ENCODE assay signal across 1 cellular context in the genomic region with DNA sequence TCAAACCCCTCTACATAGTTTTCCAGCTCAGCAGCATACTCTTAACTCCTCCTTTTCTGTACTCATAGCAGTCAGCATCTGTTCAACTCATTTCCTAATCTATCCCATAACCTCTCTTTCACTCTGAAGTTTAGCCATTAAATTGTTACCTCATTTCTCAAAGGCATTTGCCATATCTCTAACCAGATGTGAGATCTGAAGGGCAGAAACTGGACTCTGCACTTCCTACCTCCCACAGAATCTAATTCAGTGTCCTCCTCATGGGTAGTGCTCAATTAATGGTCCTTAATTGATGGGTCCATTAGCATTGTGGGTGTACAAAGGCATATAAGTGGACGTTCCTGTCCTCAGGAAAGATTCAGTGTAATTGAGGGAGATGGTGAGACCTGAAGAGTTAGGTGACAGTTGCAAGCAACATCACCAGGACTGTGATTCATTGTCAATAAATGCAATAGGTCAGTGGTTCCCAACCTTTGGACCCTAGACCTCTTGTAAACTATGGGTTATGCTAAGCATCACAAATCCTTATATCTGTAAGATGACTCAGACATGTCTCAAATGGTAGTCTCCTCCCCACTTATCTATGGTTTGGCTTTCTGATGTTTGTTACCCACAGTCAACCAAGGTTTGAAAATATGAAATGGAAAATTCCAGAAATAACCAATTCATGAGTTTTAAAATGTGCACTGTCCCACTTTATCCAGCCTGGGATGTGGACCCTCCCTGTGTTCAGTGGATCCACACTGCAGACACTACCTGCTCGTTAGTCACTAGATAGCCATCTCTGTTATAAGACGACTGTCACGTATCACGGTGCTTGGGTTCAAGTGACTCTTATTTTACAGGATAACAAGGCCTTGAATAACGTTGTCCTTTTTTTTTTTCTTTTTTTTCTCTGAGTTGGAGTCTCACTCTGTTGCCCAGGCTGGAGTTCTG.
TF ChIP-seq lines count a peak whose summit lies in the region.

No MANE protein-coding gene starts in this region.

TF ChIP-seq in HepG2, 621 proteins besides CTCF, POLR2A, EP300 and RAD21 (continued from another document and continues in another):
- TF ChIP-seq, protein P1, sequence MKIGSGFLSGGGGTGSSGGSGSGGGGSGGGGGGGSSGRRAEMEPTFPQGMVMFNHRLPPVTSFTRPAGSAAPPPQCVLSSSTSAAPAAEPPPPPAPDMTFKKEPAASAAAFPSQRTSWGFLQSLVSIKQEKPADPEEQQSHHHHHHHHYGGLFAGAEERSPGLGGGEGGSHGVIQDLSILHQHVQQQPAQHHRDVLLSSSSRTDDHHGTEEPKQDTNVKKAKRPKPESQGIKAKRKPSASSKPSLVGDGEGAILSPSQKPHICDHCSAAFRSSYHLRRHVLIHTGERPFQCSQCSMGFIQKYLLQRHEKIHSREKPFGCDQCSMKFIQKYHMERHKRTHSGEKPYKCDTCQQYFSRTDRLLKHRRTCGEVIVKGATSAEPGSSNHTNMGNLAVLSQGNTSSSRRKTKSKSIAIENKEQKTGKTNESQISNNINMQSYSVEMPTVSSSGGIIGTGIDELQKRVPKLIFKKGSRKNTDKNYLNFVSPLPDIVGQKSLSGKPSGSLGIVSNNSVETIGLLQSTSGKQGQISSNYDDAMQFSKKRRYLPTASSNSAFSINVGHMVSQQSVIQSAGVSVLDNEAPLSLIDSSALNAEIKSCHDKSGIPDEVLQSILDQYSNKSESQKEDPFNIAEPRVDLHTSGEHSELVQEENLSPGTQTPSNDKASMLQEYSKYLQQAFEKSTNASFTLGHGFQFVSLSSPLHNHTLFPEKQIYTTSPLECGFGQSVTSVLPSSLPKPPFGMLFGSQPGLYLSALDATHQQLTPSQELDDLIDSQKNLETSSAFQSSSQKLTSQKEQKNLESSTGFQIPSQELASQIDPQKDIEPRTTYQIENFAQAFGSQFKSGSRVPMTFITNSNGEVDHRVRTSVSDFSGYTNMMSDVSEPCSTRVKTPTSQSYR (CRISPR knock-in tag; IDR thresholded peaks at IDR 0.05; ENCODE audit: borderline replicate concordance) = no peak
- TF ChIP-seq POLR2AphosphoS5 (IDR thresholded peaks at IDR 0.05; ENCODE audit: low read depth, low read length) = no peak
- no peak for TF ChIP-seq RORA (CRISPR knock-in tag; IDR thresholded peaks at IDR 0.05)
- TF ChIP-seq, protein P2, sequence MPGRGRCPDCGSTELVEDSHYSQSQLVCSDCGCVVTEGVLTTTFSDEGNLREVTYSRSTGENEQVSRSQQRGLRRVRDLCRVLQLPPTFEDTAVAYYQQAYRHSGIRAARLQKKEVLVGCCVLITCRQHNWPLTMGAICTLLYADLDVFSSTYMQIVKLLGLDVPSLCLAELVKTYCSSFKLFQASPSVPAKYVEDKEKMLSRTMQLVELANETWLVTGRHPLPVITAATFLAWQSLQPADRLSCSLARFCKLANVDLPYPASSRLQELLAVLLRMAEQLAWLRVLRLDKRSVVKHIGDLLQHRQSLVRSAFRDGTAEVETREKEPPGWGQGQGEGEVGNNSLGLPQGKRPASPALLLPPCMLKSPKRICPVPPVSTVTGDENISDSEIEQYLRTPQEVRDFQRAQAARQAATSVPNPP (CRISPR knock-in tag; IDR thresholded peaks at IDR 0.05) = no peak
- no peak; the same call in 1 of the 2 replicates for TF ChIP-seq MEIS2 (CRISPR knock-in tag; IDR thresholded peaks at IDR 0.05)
- TF ChIP-seq ZNF761 (CRISPR knock-in tag; conservative IDR thresholded peaks at IDR 0.05) = no peak
- TF ChIP-seq PAWR (CRISPR knock-in tag; IDR thresholded peaks at IDR 0.05; ENCODE audit: borderline replicate concordance) = no peak
- TF ChIP-seq, protein P3, sequence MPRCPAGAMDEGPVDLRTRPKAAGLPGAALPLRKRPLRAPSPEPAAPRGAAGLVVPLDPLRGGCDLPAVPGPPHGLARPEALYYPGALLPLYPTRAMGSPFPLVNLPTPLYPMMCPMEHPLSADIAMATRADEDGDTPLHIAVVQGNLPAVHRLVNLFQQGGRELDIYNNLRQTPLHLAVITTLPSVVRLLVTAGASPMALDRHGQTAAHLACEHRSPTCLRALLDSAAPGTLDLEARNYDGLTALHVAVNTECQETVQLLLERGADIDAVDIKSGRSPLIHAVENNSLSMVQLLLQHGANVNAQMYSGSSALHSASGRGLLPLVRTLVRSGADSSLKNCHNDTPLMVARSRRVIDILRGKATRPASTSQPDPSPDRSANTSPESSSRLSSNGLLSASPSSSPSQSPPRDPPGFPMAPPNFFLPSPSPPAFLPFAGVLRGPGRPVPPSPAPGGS (CRISPR knock-in tag; IDR thresholded peaks at IDR 0.05) = no peak
- TF ChIP-seq, protein P4, sequence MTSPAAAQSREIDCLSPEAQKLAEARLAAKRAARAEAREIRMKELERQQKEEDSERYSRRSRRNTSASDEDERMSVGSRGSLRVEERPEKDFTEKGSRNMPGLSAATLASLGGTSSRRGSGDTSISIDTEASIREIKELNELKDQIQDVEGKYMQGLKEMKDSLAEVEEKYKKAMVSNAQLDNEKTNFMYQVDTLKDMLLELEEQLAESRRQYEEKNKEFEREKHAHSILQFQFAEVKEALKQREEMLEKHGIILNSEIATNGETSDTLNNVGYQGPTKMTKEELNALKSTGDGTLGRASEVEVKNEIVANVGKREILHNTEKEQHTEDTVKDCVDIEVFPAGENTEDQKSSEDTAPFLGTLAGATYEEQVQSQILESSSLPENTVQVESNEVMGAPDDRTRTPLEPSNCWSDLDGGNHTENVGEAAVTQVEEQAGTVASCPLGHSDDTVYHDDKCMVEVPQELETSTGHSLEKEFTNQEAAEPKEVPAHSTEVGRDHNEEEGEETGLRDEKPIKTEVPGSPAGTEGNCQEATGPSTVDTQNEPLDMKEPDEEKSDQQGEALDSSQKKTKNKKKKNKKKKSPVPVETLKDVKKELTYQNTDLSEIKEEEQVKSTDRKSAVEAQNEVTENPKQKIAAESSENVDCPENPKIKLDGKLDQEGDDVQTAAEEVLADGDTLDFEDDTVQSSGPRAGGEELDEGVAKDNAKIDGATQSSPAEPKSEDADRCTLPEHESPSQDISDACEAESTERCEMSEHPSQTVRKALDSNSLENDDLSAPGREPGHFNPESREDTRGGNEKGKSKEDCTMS (CRISPR knock-in tag; conservative IDR thresholded peaks at IDR 0.05) = no peak
- TF ChIP-seq ZNF329 (CRISPR knock-in tag; IDR thresholded peaks at IDR 0.05; ENCODE audit: low read depth) = no peak
- TF ChIP-seq, protein P5, sequence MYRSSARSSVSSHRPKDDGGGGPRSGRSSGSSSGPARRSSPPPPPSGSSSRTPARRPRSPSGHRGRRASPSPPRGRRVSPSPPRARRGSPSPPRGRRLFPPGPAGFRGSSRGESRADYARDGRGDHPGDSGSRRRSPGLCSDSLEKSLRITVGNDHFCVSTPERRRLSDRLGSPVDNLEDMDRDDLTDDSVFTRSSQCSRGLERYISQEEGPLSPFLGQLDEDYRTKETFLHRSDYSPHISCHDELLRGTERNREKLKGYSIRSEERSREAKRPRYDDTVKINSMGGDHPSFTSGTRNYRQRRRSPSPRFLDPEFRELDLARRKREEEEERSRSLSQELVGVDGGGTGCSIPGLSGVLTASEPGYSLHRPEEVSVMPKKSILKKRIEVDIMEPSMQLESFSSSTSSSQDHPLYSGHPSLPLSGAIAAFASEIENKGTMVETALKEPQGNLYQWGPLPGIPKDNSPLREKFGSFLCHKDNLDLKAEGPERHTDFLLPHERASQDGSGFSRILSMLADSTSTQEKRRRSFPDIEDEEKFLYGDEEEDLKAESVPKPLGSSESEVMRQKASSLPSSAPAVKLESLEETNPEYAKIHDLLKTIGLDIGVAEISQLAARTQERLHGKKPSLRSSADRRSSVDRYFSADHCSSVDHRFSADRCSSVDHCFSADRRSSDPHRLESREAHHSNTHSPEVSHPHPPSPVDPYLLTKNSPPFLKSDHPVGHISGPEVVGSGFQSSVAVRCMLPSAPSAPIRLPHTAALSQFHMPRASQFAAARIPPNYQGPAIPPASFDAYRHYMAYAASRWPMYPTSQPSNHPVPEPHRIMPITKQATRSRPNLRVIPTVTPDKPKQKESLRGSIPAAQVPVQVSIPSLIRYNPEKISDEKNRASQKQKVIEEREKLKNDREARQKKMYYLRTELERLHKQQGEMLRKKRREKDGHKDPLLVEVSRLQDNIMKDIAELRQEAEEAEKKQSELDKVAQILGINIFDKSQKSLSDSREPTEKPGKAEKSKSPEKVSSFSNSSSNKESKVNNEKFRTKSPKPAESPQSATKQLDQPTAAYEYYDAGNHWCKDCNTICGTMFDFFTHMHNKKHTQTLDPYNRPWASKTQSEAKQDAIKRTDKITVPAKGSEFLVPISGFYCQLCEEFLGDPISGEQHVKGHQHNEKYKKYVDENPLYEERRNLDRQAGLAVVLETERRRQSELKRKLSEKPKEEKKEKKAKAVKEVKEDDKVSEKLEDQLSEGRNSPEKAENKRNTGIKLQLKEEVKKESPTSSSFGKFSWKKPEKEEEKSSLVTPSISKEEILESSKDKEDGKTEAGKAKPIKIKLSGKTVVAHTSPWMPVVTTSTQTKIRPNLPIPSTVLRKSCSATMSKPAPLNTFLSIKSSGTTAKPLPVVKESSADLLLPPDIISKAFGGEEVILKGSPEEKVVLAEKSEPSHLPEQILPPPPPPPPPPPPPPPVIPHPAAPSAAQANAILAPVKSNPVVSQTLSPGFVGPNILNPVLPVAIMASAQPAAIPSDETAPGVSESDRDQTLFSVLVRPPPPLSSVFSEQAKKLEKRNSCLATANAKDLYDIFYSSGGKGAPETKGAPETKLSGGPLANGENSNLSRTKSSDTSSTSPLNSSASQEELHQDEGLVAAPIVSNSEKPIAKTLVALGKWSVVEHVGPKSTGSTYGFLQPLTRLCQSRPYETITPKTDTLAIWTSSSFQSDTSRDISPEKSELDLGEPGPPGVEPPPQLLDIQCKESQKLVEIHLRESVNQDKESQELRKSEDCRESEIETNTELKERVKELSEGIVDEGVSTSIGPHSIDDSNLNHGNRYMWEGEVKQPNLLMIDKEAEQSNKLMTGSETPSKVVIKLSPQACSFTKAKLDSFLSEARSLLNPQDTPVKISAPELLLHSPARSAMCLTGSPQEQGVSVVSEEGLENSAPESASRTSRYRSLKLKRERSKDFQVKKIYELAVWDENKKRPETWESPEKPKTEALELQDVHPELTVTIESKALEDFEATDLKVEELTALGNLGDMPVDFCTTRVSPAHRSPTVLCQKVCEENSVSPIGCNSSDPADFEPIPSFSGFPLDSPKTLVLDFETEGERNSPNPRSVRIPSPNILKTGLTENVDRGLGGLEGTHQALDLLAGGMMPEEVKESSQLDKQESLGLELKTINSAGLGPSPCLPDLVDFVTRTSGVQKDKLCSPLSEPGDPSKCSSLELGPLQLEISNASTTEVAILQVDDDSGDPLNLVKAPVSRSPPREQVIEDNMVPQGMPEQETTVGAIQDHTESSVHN (CRISPR knock-in tag; IDR thresholded peaks at IDR 0.05) = no peak
- no peak for TF ChIP-seq ZNF264 (CRISPR knock-in tag; IDR thresholded peaks at IDR 0.05)
- TF ChIP-seq ZFP1 (CRISPR knock-in tag; IDR thresholded peaks at IDR 0.05) = no peak
- TF ChIP-seq, protein P6, sequence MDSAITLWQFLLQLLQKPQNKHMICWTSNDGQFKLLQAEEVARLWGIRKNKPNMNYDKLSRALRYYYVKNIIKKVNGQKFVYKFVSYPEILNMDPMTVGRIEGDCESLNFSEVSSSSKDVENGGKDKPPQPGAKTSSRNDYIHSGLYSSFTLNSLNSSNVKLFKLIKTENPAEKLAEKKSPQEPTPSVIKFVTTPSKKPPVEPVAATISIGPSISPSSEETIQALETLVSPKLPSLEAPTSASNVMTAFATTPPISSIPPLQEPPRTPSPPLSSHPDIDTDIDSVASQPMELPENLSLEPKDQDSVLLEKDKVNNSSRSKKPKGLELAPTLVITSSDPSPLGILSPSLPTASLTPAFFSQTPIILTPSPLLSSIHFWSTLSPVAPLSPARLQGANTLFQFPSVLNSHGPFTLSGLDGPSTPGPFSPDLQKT (CRISPR knock-in tag; IDR thresholded peaks at IDR 0.05; ENCODE audit: borderline replicate concordance) = no peak
- TF ChIP-seq HES4 (CRISPR knock-in tag; IDR thresholded peaks at IDR 0.05; ENCODE audit: borderline replicate concordance) = no peak
- TF ChIP-seq SP2 (CRISPR knock-in tag; IDR thresholded peaks at IDR 0.05) = no peak
- no peak for TF ChIP-seq ZNF232 (CRISPR knock-in tag; IDR thresholded peaks at IDR 0.05; ENCODE audit: borderline replicate concordance)
- no peak for TF ChIP-seq ZNF775 (CRISPR knock-in tag; IDR thresholded peaks at IDR 0.05; ENCODE audit: borderline replicate concordance)
- no peak for TF ChIP-seq ZNF33B (CRISPR knock-in tag; IDR thresholded peaks at IDR 0.05)
- TF ChIP-seq CHD4 (IDR thresholded peaks at IDR 0.05; ENCODE audit: borderline replicate concordance, low read length) = no peak
- TF ChIP-seq ZNF644 (CRISPR knock-in tag; IDR thresholded peaks at IDR 0.05; ENCODE audit: low read depth) = peak; percentile 56; the same call in 1 of the 2 replicates
- peak; percentile 58; the same call in 1 of the 2 replicates for TF ChIP-seq MED1 (CRISPR knock-in tag; IDR thresholded peaks at IDR 0.05)
- no peak for TF ChIP-seq ZNF224 (CRISPR knock-in tag; IDR thresholded peaks at IDR 0.05)
- TF ChIP-seq ZNF652 (CRISPR knock-in tag; IDR thresholded peaks at IDR 0.05; ENCODE audit: borderline replicate concordance, low read depth) = no peak
- peak; percentile 79; the same call in 1 of the 2 replicates for TF ChIP-seq NCOR1 (IDR thresholded peaks at IDR 0.05; ENCODE audit: borderline replicate concordance, low read length)
- TF ChIP-seq HDAC2 (CRISPR knock-in tag; IDR thresholded peaks at IDR 0.05) = peak; percentile 69; the same call in 1 of the 2 replicates
- no peak for TF ChIP-seq SRF (IDR thresholded peaks at IDR 0.05; ENCODE audit: low read depth, low read length)
- TF ChIP-seq ZMYM4 (CRISPR knock-in tag; IDR thresholded peaks at IDR 0.05) = no peak
- peak; percentile 34; the same call in 1 of the 2 replicates for TF ChIP-seq THAP11 (CRISPR knock-in tag; IDR thresholded peaks at IDR 0.05)
- TF ChIP-seq, protein P7, sequence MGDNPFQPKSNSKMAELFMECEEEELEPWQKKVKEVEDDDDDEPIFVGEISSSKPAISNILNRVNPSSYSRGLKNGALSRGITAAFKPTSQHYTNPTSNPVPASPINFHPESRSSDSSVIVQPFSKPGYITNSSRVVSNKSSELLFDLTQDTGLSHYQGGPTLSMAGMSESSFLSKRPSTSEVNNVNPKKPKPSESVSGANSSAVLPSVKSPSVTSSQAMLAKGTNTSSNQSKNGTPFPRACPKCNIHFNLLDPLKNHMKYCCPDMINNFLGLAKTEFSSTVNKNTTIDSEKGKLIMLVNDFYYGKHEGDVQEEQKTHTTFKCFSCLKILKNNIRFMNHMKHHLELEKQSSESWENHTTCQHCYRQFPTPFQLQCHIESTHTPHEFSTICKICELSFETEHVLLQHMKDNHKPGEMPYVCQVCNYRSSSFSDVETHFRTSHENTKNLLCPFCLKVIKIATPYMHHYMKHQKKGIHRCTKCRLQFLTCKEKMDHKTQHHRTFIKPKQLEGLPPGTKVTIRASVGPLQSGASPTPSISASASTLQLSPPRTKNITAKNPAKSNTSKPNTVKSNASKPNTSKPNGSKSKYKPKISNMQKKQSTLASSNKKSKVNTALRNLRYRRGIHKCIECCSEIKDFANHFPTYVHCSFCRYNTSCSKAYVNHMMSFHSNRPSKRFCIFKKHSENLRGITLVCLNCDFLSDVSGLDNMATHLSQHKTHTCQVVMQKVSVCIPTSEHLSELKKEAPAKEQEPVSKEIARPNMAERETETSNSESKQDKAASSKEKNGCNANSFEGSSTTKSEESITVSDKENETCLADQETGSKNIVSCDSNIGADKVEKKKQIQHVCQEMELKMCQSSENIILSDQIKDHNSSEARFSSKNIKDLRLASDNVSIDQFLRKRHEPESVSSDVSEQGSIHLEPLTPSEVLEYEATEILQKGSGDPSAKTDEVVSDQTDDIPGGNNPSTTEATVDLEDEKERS (CRISPR knock-in tag; IDR thresholded peaks at IDR 0.05) = no peak
- no peak for TF ChIP-seq TCF7L2 (IDR thresholded peaks at IDR 0.05; ENCODE audit: low read depth, low read length)
- no peak for TF ChIP-seq REPIN1 (CRISPR knock-in tag; IDR thresholded peaks at IDR 0.05; ENCODE audit: borderline replicate concordance, low read depth)
- TF ChIP-seq SMARCE1 (IDR thresholded peaks at IDR 0.05; ENCODE audit: borderline replicate concordance) = no peak
- TF ChIP-seq HHEX (CRISPR knock-in tag; IDR thresholded peaks at IDR 0.05) = peak; percentile 45; the same call in 1 of the 2 replicates
- no peak for TF ChIP-seq ZNF468 (CRISPR knock-in tag; IDR thresholded peaks at IDR 0.05)
